8 cellular contexts compared by ENCODE assay signal in genomic region chr6:24695635-24696034, GRCh38. TPM values are rescaled to one million over a fixed set of nuclear protein-coding genes. Genes with fewer than 3 reads are reported as not detected.
DNase-seq lines count a peak whose midpoint lies in the region; ATAC-seq and TF ChIP-seq lines count a peak whose summit lies in the region.
"Not testable (repeated sequence)": the region's sequence is repeated elsewhere in the genome, so short reads cannot be mapped to it uniquely, and the experiment has no call there.

No MANE protein-coding gene starts in this region.

- TF ChIP-seq RAD21 in Ishikawa (IDR thresholded peaks at IDR 0.05; ENCODE audit: low read depth): peak; percentile 72

- H3K36me3 Mint-ChIP-seq in CD14-positive monocyte; activated CD4-positive, alpha-beta memory T cell treated with anti-CD3 and anti-CD28 coated beads, Interleukin-2, amount 10 ng/mL, durations not matched to agents 7 days and 5 days (ENCODE audit: low read depth): not testable (repeated sequence)

- H3K4me3 Mint-ChIP-seq in CD14-positive monocyte; activated CD4-positive, alpha-beta memory T cell treated with anti-CD3 and anti-CD28 coated beads, Interleukin-2, amount 10 ng/mL, durations not matched to agents 7 days and 5 days: not testable (repeated sequence)

- DNase-seq in CD14-positive monocyte (ENCODE audit: low spot score); left lobe of liver (ENCODE audit: low spot score): not testable (repeated sequence)
- DNase-seq in NCI-H82 treated with DMSO at 0.1 percent for 48 hours (lab: John Stamatoyannopoulos, UW; ENCODE audit: unreplicated experiment) (peak; percentile 52), dorsolateral prefrontal cortex (peak in 2 of 10 donors; percentile 38 to 45)
- DNase-seq in activated CD4-positive, alpha-beta memory T cell treated with anti-CD3 and anti-CD28 coated beads, Interleukin-2, amount 10 ng/mL, durations not matched to agents 7 days and 5 days: peak; percentile 36
- DNase-seq in stimulated activated CD4-positive, alpha-beta T cell treated with anti-CD3 and anti-CD28 coated beads, Interleukin-2, amount 100 ng/mL, for 4 hours (ENCODE audit: low read depth): peak; percentile 16

- H3K9me3 Mint-ChIP-seq in CD14-positive monocyte; activated CD4-positive, alpha-beta memory T cell treated with anti-CD3 and anti-CD28 coated beads, Interleukin-2, amount 10 ng/mL, durations not matched to agents 7 days and 5 days: not testable (repeated sequence)

- CTCF ChIA-PET in activated CD4-positive, alpha-beta memory T cell treated with anti-CD3 and anti-CD28 coated beads, Interleukin-2, amount 10 ng/mL, durations not matched to agents 7 days and 5 days (lab: Charles Lee): interaction anchor here (1.0 to 3.3 kb wide), 3 partner anchors 111 to 114 kb away, joined by 6 to 20 read pairs (median 7); no protein-coding TSS in a partner anchor

- not testable (repeated sequence) for H3K27me3 Mint-ChIP-seq in CD14-positive monocyte (ENCODE audit: low read depth in 3 of 3); activated CD4-positive, alpha-beta memory T cell treated with anti-CD3 and anti-CD28 coated beads, Interleukin-2, amount 10 ng/mL, durations not matched to agents 7 days and 5 days

- TF ChIP-seq CTCF in CD14-positive monocyte (IDR thresholded peaks at IDR 0.05): peak; percentile 66
- TF ChIP-seq CTCF in dorsolateral prefrontal cortex (IDR thresholded peaks at IDR 0.05 in 54 of 56, conservative IDR thresholded peaks at IDR 0.05 in 2 of 56; ENCODE audit: low read depth in 1 of 56, partially characterized antibody in 56 of 56): peak in 55 of 56 donors; percentile 20 to 82 (median 54)

- H3K4me1 Mint-ChIP-seq in CD14-positive monocyte; activated CD4-positive, alpha-beta memory T cell treated with anti-CD3 and anti-CD28 coated beads, Interleukin-2, amount 10 ng/mL, durations not matched to agents 7 days and 5 days: not testable (repeated sequence)

- not testable (repeated sequence) for H3K27ac Mint-ChIP-seq in CD14-positive monocyte; activated CD4-positive, alpha-beta memory T cell treated with anti-CD3 and anti-CD28 coated beads, Interleukin-2, amount 10 ng/mL, durations not matched to agents 7 days and 5 days

- not testable (repeated sequence) for H3K27me3 ChIP-seq in dorsolateral prefrontal cortex

- H3K4me3 ChIP-seq in dorsolateral prefrontal cortex: not testable (repeated sequence)

- intact Hi-C loops in CD14-positive monocyte (cut with micrococcal nuclease): loop anchor here (2.0 to 10.0 kb wide), 3 partner anchors 113 to 261 kb away; no protein-coding TSS in a partner anchor
- intact Hi-C loops in dorsolateral prefrontal cortex (cut with DNase I): loop anchor here in 1 of 2 donors (2.0 kb wide), 1 partner anchor 115 kb away; no protein-coding TSS in a partner anchor

- H3K27ac ChIP-seq in dorsolateral prefrontal cortex: not testable (repeated sequence)

- POLR2A ChIA-PET in activated CD4-positive, alpha-beta memory T cell treated with anti-CD3 and anti-CD28 coated beads, Interleukin-2, amount 10 ng/mL, durations not matched to agents 7 days and 5 days (lab: Charles Lee): not testable (repeated sequence)

- not testable (repeated sequence) for TF ChIP-seq EP300 in Ishikawa (IDR thresholded peaks at IDR 0.05; ENCODE audit: borderline replicate concordance)

- peak; percentile 75 for ATAC-seq in GM19438 (IDR thresholded peaks at IDR 0.05; ENCODE audit: low read depth, unreplicated experiment)
- ATAC-seq in left lobe of liver: peak; percentile 88

RNA-seq across cellular contexts. Expression of gene C6orf62, which starts 23.3 kb away (rescaled TPM):
- polyA plus RNA-seq in CD14-positive monocyte: 10 to 100 TPM; 55.4 to 78.8 TPM
- 100 to 1,000 TPM; 155 to 156 TPM for total RNA-seq in activated CD4-positive, alpha-beta memory T cell treated with anti-CD3 and anti-CD28 coated beads, Interleukin-2, amount 10 ng/mL, durations not matched to agents 7 days and 5 days
- total RNA-seq in dorsolateral prefrontal cortex (100 to 1,000 TPM in 17 of 120 experiments, 10 to 100 TPM in 103; 62.2 to 116 (median 89.9) TPM), left lobe of liver (44.8 TPM)

RNA-seq across cellular contexts. Expression of gene ACOT13, which starts 28.8 kb away (rescaled TPM):
- polyA plus RNA-seq in CD14-positive monocyte: 10 to 100 TPM; 14.5 to 20.1 TPM
- 10 to 100 TPM; 19.9 to 21.1 TPM for total RNA-seq in activated CD4-positive, alpha-beta memory T cell treated with anti-CD3 and anti-CD28 coated beads, Interleukin-2, amount 10 ng/mL, durations not matched to agents 7 days and 5 days
- total RNA-seq in dorsolateral prefrontal cortex: 10 to 100 TPM; 13.5 to 34.9 (median 23.7) TPM
- 43.4 TPM for total RNA-seq in left lobe of liver

RNA-seq across cellular contexts. Expression of gene TDP2, which starts 28.9 kb away (rescaled TPM):
- polyA plus RNA-seq in CD14-positive monocyte: 10 to 100 TPM; 21.8 to 24.2 TPM
- total RNA-seq in activated CD4-positive, alpha-beta memory T cell treated with anti-CD3 and anti-CD28 coated beads, Interleukin-2, amount 10 ng/mL, durations not matched to agents 7 days and 5 days: 10 to 100 TPM; 43.8 to 45.4 TPM
- total RNA-seq in dorsolateral prefrontal cortex (10 to 100 TPM; 32.5 to 61.2 (median 49.0) TPM), left lobe of liver (21.8 TPM)

RNA-seq across cellular contexts. Expression of gene KIAA0319, which starts 49.6 kb away (rescaled TPM):
- not detected for polyA plus RNA-seq in CD14-positive monocyte
- under 1 TPM in 1 of 2 experiments, not detected in 1; 0.10 TPM for total RNA-seq in activated CD4-positive, alpha-beta memory T cell treated with anti-CD3 and anti-CD28 coated beads, Interleukin-2, amount 10 ng/mL, durations not matched to agents 7 days and 5 days
- total RNA-seq in dorsolateral prefrontal cortex: 10 to 100 TPM in 119 of 120 experiments, 1 to 10 TPM in 1; 9.2 to 37.7 (median 25.0) TPM
- not detected for total RNA-seq in left lobe of liver
